ENCODE assay signal across 8 cellular contexts in genomic region chr13:20127263-20127562, GRCh38. TPM values are rescaled to one million over a fixed set of nuclear protein-coding genes. Genes with fewer than 3 reads are reported as not detected.
DNase-seq lines count a peak whose midpoint lies in the region; ATAC-seq and TF ChIP-seq lines count a peak whose summit lies in the region.

No MANE protein-coding gene starts in this region.

- WGBS in transverse colon (ENCODE audit: low coverage in 1 of 2), 2 donors, result 26 to 60% methylated on average over 1 to 6 of the region's 6 CpGs

- peak overlapping the region; percentile 21 for H3K4me3 Mint-ChIP-seq in CD4-positive, alpha-beta T cell
- H3K4me3 Mint-ChIP-seq in activated naive CD8-positive, alpha-beta T cell treated with anti-CD3 and anti-CD28 coated beads, Interleukin-2, amount 10 ng/mL, durations not matched to agents 7 days and 5 days, result peak overlapping the region; percentile 70

- no peak overlapping the region for H3K27ac ChIP-seq in CD4-positive, alpha-beta T cell (ENCODE audit: low read depth, low read length)
- H3K27ac ChIP-seq in layer of hippocampus (ENCODE audit: low read depth, low read length), result peak overlapping the region; percentile 62
- H3K27ac ChIP-seq in transverse colon, result peak overlapping the region; percentile 80 to 90 (median 87)

- in situ Hi-C loops in transverse colon (cut with MboI; ENCODE audit: low pct_ligation_motif_present in 1 of 4, low pct_unique_long_range_greater_than_20kb in 1 of 4, low sequenced_read_pairs in 3 of 4), result no loop called here

- ATAC-seq in CD4-positive, alpha-beta T cell (ENCODE audit: poor library complexity), result peak; percentile 41
- ATAC-seq in HG02973 (IDR thresholded peaks at IDR 0.05; ENCODE audit: unreplicated experiment), result peak; percentile 25
- ATAC-seq in activated naive CD8-positive, alpha-beta T cell treated with anti-CD3 and anti-CD28 coated beads, Interleukin-2, amount 10 ng/mL, durations not matched to agents 7 days and 5 days (ENCODE audit: low read depth), result peak; percentile 32

- CTCF ChIA-PET in CD4-positive, alpha-beta T cell (lab: Charles Lee), result interaction anchor here (1.1 to 2.5 kb wide), 2 partner anchors 8 to 29 kb away, joined by 4 to 12 read pairs; no protein-coding TSS in a partner anchor

- H3K4me1 ChIP-seq in transverse colon, result peaks cover 0 to 28% (median 19%) of the 10 kb centered on the region in 4 donors

- H3K36me3 Mint-ChIP-seq in CD4-positive, alpha-beta T cell (ENCODE audit: low read depth), result no peaks in the 10 kb centered on the region
- H3K36me3 Mint-ChIP-seq in activated naive CD8-positive, alpha-beta T cell treated with anti-CD3 and anti-CD28 coated beads, Interleukin-2, amount 10 ng/mL, durations not matched to agents 7 days and 5 days, result no peaks in the 10 kb centered on the region

- peak overlapping the region; percentile 45 to 71 (median 52) for H3K4me3 ChIP-seq in transverse colon

- intact Hi-C loops in CD4-positive, alpha-beta T cell (cut with DNase I, micrococcal nuclease), result loop anchor here in 1 of 2 experiments (5.0 kb wide), 1 partner anchor 35 kb away; the partner anchor contains the start of gene GJA3
- intact Hi-C loops in transverse colon (cut with DNase I; ENCODE audit: low total_unique reads), result no loop called here

- no peaks in the 10 kb centered on the region for H3K4me1 Mint-ChIP-seq in CD4-positive, alpha-beta T cell (ENCODE audit: low read depth)
- H3K4me1 Mint-ChIP-seq in activated naive CD8-positive, alpha-beta T cell treated with anti-CD3 and anti-CD28 coated beads, Interleukin-2, amount 10 ng/mL, durations not matched to agents 7 days and 5 days, result peaks cover 1% of the 10 kb centered on the region

- peaks cover 51% of the 10 kb centered on the region for H3K27me3 ChIP-seq in CD4-positive, alpha-beta T cell (ENCODE audit: control insufficient read depth, insufficient read depth, low read length)
- H3K27me3 ChIP-seq in layer of hippocampus (ENCODE audit: control insufficient read depth, insufficient read depth, low read length) (no peaks in the 10 kb centered on the region), transverse colon (peaks cover 16% of the 10 kb centered on the region)

- H3K36me3 ChIP-seq in transverse colon, result no peaks in the 10 kb centered on the region

- DNase-seq in CD4-positive, alpha-beta T cell, result no peak
- DNase-seq in activated naive CD8-positive, alpha-beta T cell treated with anti-CD3 and anti-CD28 coated beads, Interleukin-2, amount 10 ng/mL, durations not matched to agents 7 days and 5 days, result no peak
- DNase-seq in transverse colon (no peak), NCI-H1694 (lab: John Stamatoyannopoulos, UW) (no peak), HUDEP-2 (lab: John Stamatoyannopoulos, UW; ENCODE audit: unreplicated experiment in 76 of 76) (no peak), 8988T (no peak)

- no peak for TF ChIP-seq CTCF in CD4-positive, alpha-beta T cell (IDR thresholded peaks at IDR 0.05)
- TF ChIP-seq CTCF in transverse colon (IDR thresholded peaks at IDR 0.05), result no peak

- TF ChIP-seq EP300 in transverse colon (IDR thresholded peaks at IDR 0.05; ENCODE audit: low read depth), result no peak

- H3K9me3 ChIP-seq in CD4-positive, alpha-beta T cell (ENCODE audit: control insufficient read depth, low read length), result no peaks in the 10 kb centered on the region
- no peaks in the 10 kb centered on the region for H3K9me3 ChIP-seq in transverse colon

- TF ChIP-seq POLR2A in transverse colon (IDR thresholded peaks at IDR 0.05), result no peak

- POLR2A ChIA-PET in CD4-positive, alpha-beta T cell (lab: Charles Lee), result interaction anchor here (0.9 to 2.5 kb wide), 3 partner anchors 8 to 266 kb away, joined by 3 to 17 read pairs (median 6); no protein-coding TSS in a partner anchor
- POLR2A ChIA-PET in activated naive CD8-positive, alpha-beta T cell treated with anti-CD3 and anti-CD28 coated beads, Interleukin-2, amount 10 ng/mL, durations not matched to agents 7 days and 5 days (lab: Charles Lee), result interaction anchor here (0.7 to 1.6 kb wide), 3 partner anchors 8 to 493 kb away, joined by 3 to 18 read pairs (median 3); partner anchors contain the start of genes MPHOSPH8 and ZMYM5

- H3K9me3 Mint-ChIP-seq in CD4-positive, alpha-beta T cell, result no peaks in the 10 kb centered on the region
- H3K9me3 Mint-ChIP-seq in activated naive CD8-positive, alpha-beta T cell treated with anti-CD3 and anti-CD28 coated beads, Interleukin-2, amount 10 ng/mL, durations not matched to agents 7 days and 5 days, result no peaks in the 10 kb centered on the region

- H3K27me3 Mint-ChIP-seq in CD4-positive, alpha-beta T cell, result peaks cover 22% of the 10 kb centered on the region
- peaks cover 36% of the 10 kb centered on the region for H3K27me3 Mint-ChIP-seq in activated naive CD8-positive, alpha-beta T cell treated with anti-CD3 and anti-CD28 coated beads, Interleukin-2, amount 10 ng/mL, durations not matched to agents 7 days and 5 days

- no peak overlapping the region for H3K27ac Mint-ChIP-seq in CD4-positive, alpha-beta T cell
- peak overlapping the region; percentile 7 for H3K27ac Mint-ChIP-seq in activated naive CD8-positive, alpha-beta T cell treated with anti-CD3 and anti-CD28 coated beads, Interleukin-2, amount 10 ng/mL, durations not matched to agents 7 days and 5 days

RNA-seq across cellular contexts. Expression of gene GJA3, which starts 33.6 kb away (rescaled TPM):
- total RNA-seq in CD4-positive, alpha-beta T cell, result not detected
- under 1 TPM; 0.39 to 0.54 TPM for total RNA-seq in activated naive CD8-positive, alpha-beta T cell treated with anti-CD3 and anti-CD28 coated beads, Interleukin-2, amount 10 ng/mL, durations not matched to agents 7 days and 5 days
- total RNA-seq in transverse colon, result under 1 TPM in 1 of 4 donors, not detected in 3; 0.14 TPM
